ENCODE assay signal across 8 cellular contexts in the genomic region with DNA sequence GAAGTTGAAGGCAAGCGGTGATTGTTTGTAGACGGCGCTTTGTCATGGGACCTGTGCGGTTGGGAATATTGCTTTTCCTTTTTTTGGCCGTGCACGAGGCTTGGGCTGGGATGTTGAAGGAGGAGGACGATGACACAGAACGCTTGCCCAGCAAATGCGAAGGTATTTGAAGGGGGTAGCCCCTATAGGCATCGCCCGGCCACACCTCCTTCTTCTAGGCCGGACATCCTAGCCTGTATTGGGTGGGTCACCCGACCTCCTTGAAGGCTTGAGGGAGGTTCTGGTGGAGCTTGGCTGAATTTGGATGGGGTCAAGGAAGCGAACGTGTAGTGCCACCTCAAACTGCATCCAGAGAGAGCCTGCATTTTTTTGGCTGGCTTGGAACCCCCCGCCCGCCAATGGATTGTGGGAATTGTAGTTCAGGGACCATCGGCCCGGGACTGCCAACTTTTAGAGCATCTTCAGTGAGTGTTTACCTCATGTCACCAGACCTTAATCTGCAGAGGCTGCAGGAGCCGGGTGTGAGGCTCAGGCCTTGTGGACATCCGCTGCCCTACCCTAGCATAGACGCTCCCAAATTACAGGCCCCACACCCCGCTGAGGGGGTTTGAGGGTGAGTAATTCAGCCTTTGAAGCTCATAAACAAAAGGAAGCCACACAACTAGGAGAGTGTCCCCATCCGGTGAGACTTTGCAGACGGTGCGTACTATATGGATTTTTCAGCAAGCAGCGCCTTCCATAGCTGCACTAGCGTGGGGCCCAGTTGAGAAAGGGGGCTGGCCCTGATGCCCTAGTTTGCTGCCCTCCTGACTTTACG. TPM values are rescaled to one million over a fixed set of nuclear protein-coding genes. Genes with fewer than 3 reads are reported as not detected.
DNase-seq lines count a peak whose midpoint lies in the region; ATAC-seq, FAIRE-seq and TF ChIP-seq lines count a peak whose summit lies in the region.

No MANE protein-coding gene starts in this region.

- ATAC-seq in GM21619 (IDR thresholded peaks at IDR 0.05; ENCODE audit: unreplicated experiment) = peak; percentile 54

- no peak for TF ChIP-seq CTCF in bronchial epithelial cell (IDR thresholded peaks at IDR 0.05; ENCODE audit: insufficient read depth, low read length, severe bottlenecking)

- in situ Hi-C loops in G401 (cut with HindIII; ENCODE audit: low sequenced_read_pairs) = no loop called here

- H3K27me3 ChIP-seq in bronchial epithelial cell (ENCODE audit: control insufficient read depth, insufficient read depth, low read length) = no peaks in the 10 kb centered on the region

- peak; percentile 92 for DNase-seq in G401 (ENCODE audit: low spot score)
- DNase-seq in Jurkat, Clone E6-1 (ENCODE audit: low read depth, low spot score) = peak; percentile 58
- DNase-seq in T-helper 9 cell = peak; percentile 58
- DNase-seq in bronchial epithelial cell (ENCODE audit: low read depth) = no peak
- peak; percentile 51 for DNase-seq in iris pigment epithelial cell (ENCODE audit: low read depth)
- DNase-seq in stimulated activated CD4-positive, alpha-beta T cell treated with anti-CD3 and anti-CD28 coated beads, Interleukin-12 subunit alpha, Interleukin-12 subunit beta, amount 100 ng/mL, for 24 hours (ENCODE audit: low read depth in 2 of 2) = peak; percentile 54 to 59
- DNase-seq in NCI-H128 (lab: John Stamatoyannopoulos, UW; ENCODE audit: unreplicated experiment) = no peak

- FAIRE-seq in bronchial epithelial cell (lab: Jason Lieb, UNC) = no peak

- peak overlapping the region; percentile 80 for H3K4me3 ChIP-seq in Jurkat, Clone E6-1 (ENCODE audit: low read length)
- H3K4me3 ChIP-seq in bronchial epithelial cell (ENCODE audit: low read depth, low read length) = peak overlapping the region; percentile 61

- H3K36me3 ChIP-seq in bronchial epithelial cell (ENCODE audit: control insufficient read depth, insufficient read depth, low read length) = no peaks in the 10 kb centered on the region

RNA-seq across cellular contexts. Expression of a gene that starts 0.5 kb away (rescaled TPM):
- 26.6 and 30.0 TPM in 2 replicates for total RNA-seq in G401 (2014; rRNA removed; shearing (Covaris generic))
- 15.5 TPM for polyA plus RNA-seq in Jurkat, Clone E6-1 (2012; ENCODE audit: insufficient read depth, insufficient read length)
- total RNA-seq in bronchial epithelial cell = 2.4 and 2.9 TPM in 2 replicates

RNA-seq across cellular contexts. Expression of a gene that starts 0.8 kb away (rescaled TPM):
- total RNA-seq in G401 (2014; rRNA removed; shearing (Covaris generic)) = 26.6 and 45.6 TPM in 2 replicates
- polyA plus RNA-seq in Jurkat, Clone E6-1 (2012; ENCODE audit: insufficient read depth, insufficient read length) = 94.9 TPM
- total RNA-seq in bronchial epithelial cell = 16.9 and 22.9 TPM in 2 replicates

RNA-seq across cellular contexts. Expression of a gene that starts 6.9 kb away (rescaled TPM):
- total RNA-seq in G401 (2014; rRNA removed; shearing (Covaris generic)) = 1.7 and 2.9 TPM in 2 replicates
- 2.1 TPM for polyA plus RNA-seq in Jurkat, Clone E6-1 (2012; ENCODE audit: insufficient read depth, insufficient read length)
- 1.2 and 1.6 TPM in 2 replicates for total RNA-seq in bronchial epithelial cell

RNA-seq across cellular contexts. Expression of a gene that starts 18.5 kb away (rescaled TPM):
- total RNA-seq in G401 (2014; rRNA removed; shearing (Covaris generic)) = 19.7 and 34.3 TPM in 2 replicates
- 35.9 TPM for polyA plus RNA-seq in Jurkat, Clone E6-1 (2012; ENCODE audit: insufficient read depth, insufficient read length)
- total RNA-seq in bronchial epithelial cell = 13.3 and 22.6 TPM in 2 replicates

RNA-seq across cellular contexts. Expression of a gene that starts 18.7 kb away (rescaled TPM):
- 356 and 361 TPM in 2 replicates for total RNA-seq in G401 (2014; rRNA removed; shearing (Covaris generic))
- 476 TPM for polyA plus RNA-seq in Jurkat, Clone E6-1 (2012; ENCODE audit: insufficient read depth, insufficient read length)
- total RNA-seq in bronchial epithelial cell = 15.9 and 46.1 TPM in 2 replicates

Comparison
In these comparisons a context has a peak if more than half of its experiments do, and no peak if none do; other contexts are left out.
1. DNase-seq: peak in G401 (single experiment), Jurkat, Clone E6-1 (single experiment), T-helper 9 cell (single experiment), iris pigment epithelial cell (single experiment) and stimulated activated CD4-positive, alpha-beta T cell treated with anti-CD3 and anti-CD28 coated beads, Interleukin-12 subunit alpha, Interleukin-12 subunit beta, amount 100 ng/mL, for 24 hours (2 of 2); none in bronchial epithelial cell (single experiment) and NCI-H128 (single experiment).